8 cellular contexts compared by ENCODE assay signal in genomic region chr5:122500245-122501086, GRCh38.
DNase-seq lines count a peak whose midpoint lies in the region; ATAC-seq and TF ChIP-seq lines count a peak whose summit lies in the region.

No MANE protein-coding gene starts in this region.

- no peaks in the 10 kb centered on the region for H3K9me3 ChIP-seq in lower lobe of right lung
- H3K9me3 ChIP-seq in spleen = no peaks in the 10 kb centered on the region

- TF ChIP-seq POLR2A in spleen (IDR thresholded peaks at IDR 0.05) = no peak

- ATAC-seq in GM18909 (IDR thresholded peaks at IDR 0.05; ENCODE audit: poor library complexity, unreplicated experiment) (peak; percentile 50), lower lobe of right lung (peak; percentile 47 to 55)

- WGBS in spleen, 5 donors = 51 to 59% (median 57%) methylated on average over 12 of the region's 12 CpGs

- H3K4me3 ChIP-seq in AG09309 (ENCODE audit: control insufficient read depth, low read depth, low read length) (no peak overlapping the region), choroid plexus epithelial cell (ENCODE audit: low read depth, low read length) (no peak overlapping the region), lower lobe of right lung (no peak overlapping the region), spleen (no peak overlapping the region)

- no peaks in the 10 kb centered on the region for H3K4me1 ChIP-seq in lower lobe of right lung
- no peaks in the 10 kb centered on the region for H3K4me1 ChIP-seq in spleen

- DNase-seq in AG09309 (ENCODE audit: low read depth) (peak; percentile 24), NCI-H446 (lab: John Stamatoyannopoulos, UW) (peak; percentile 45 to 64), choroid plexus epithelial cell (ENCODE audit: low read depth) (peak; percentile 83), lower lobe of right lung (no peak), OCI-M2 (lab: John Stamatoyannopoulos, UW; ENCODE audit: unreplicated experiment) (no peak), spleen (no peak), GDM1 (lab: John Stamatoyannopoulos, UW) (no peak)

- intact Hi-C loops in lower lobe of right lung (cut with DNase I) (loop anchor here (10.0 kb wide), 1 partner anchor 864 kb away; no protein-coding TSS in a partner anchor), spleen (cut with DNase I; ENCODE audit: low total_unique reads) (no loop called here)

- H3K27ac ChIP-seq in lower lobe of right lung = no peak overlapping the region
- no peak overlapping the region for H3K27ac ChIP-seq in spleen

- no peaks in the 10 kb centered on the region for H3K36me3 ChIP-seq in lower lobe of right lung
- no peaks in the 10 kb centered on the region for H3K36me3 ChIP-seq in spleen

- H3K27me3 ChIP-seq in lower lobe of right lung (ENCODE audit: low read depth) = no peaks in the 10 kb centered on the region
- peaks cover 0 to 6% (median 0%) of the 10 kb centered on the region in 7 donors for H3K27me3 ChIP-seq in spleen (replicated peaks in 1 of 7)

- peak; percentile 74 for TF ChIP-seq CTCF in AG09309 (IDR thresholded peaks at IDR 0.05; ENCODE audit: control insufficient read depth, insufficient read depth, low read depth, low read length, missing control alignments)
- peak; percentile 81 for TF ChIP-seq CTCF in choroid plexus epithelial cell (conservative IDR thresholded peaks at IDR 0.05; ENCODE audit: low read depth, low read length)
- TF ChIP-seq CTCF in lower lobe of right lung (IDR thresholded peaks at IDR 0.05) = peak; percentile 34
- peak in 3 of 11 experiments; percentile 15 to 29 (median 25) for TF ChIP-seq CTCF in spleen (IDR thresholded peaks at IDR 0.05 in 8 of 11, conservative IDR thresholded peaks at IDR 0.05 in 3 of 11)

Comparison
In these comparisons a context has a peak if more than half of its experiments do, and no peak if none do; other contexts are left out.
1. DNase-seq: peak in AG09309 (single experiment), NCI-H446 (2 of 2) and choroid plexus epithelial cell (single experiment); none in lower lobe of right lung (single experiment), OCI-M2 (single experiment), spleen (single experiment) and GDM1 (single experiment).